ENCODE assay signal across 19 cellular contexts in genomic region chr2:152440460-152440859, GRCh38.
DNase-seq lines count a peak whose midpoint lies in the region; ATAC-seq and TF ChIP-seq lines count a peak whose summit lies in the region.
"Had no signal": no experiment of that assay in that cellular context is flagged by ENCODE, and none has a peak within 500 bp of the region (broad histone marks: within the 10 kb centered on the region; RNA-seq: fewer than 3 reads in every experiment).

No MANE protein-coding gene starts in this region.

- CTCF ChIA-PET in RWPE1 (lab: Yijun Ruan, JAX) = no interaction called here
- CTCF ChIA-PET in activated CD8-positive, alpha-beta T cell treated with anti-CD3 and anti-CD28 coated beads for 36 hours (lab: Charles Lee) = no interaction called here

- no peak for ATAC-seq in activated CD8-positive, alpha-beta T cell treated with anti-CD3 and anti-CD28 coated beads for 36 hours
- ATAC-seq: CD8-positive, alpha-beta T cell had no signal

- no peaks in the 10 kb centered on the region for H3K27me3 ChIP-seq in BLaER1 treated with 17β-estradiol and CSF1 and Interleukin-3, amounts not matched to agents 10 nM and 100 nM
- H3K27me3 ChIP-seq: Peyer's patch had no signal

- no peak overlapping the region for H3K9ac ChIP-seq in BLaER1 treated with 17β-estradiol and CSF1 and Interleukin-3, amounts not matched to agents 10 nM and 100 nM

- H4K20me1 ChIP-seq in BLaER1 treated with 17β-estradiol and CSF1 and Interleukin-3, amounts not matched to agents 10 nM and 100 nM = peaks cover 0 to 94% (median 32%) of the 10 kb centered on the region in 11 experiments; a peak in 16 of 22 replicates

- H3K27ac ChIP-seq in BLaER1 treated with 17β-estradiol and CSF1 and Interleukin-3, amounts not matched to agents 10 nM and 100 nM = peak overlapping the region in 6 of 11 experiments; percentile 5 to 27 (median 24); a peak in 5 of 22 replicates
- peak overlapping the region; percentile 83 for H3K27ac ChIP-seq in RWPE1
- H3K27ac ChIP-seq in epithelial cell of prostate = peak overlapping the region; percentile 69
- H3K27ac ChIP-seq: Peyer's patch, SK-N-MC had no signal

- H3K9me3 Mint-ChIP-seq in mesothelial cell of epicardium = no peaks in the 10 kb centered on the region
- no peaks in the 10 kb centered on the region for H3K9me3 Mint-ChIP-seq in activated CD8-positive, alpha-beta T cell treated with anti-CD3 and anti-CD28 coated beads for 36 hours
- H3K9me3 Mint-ChIP-seq: CD8-positive, alpha-beta T cell; HFFc6 had no signal

- H3K4me3 ChIP-seq in BLaER1 treated with 17β-estradiol and CSF1 and Interleukin-3, amounts not matched to agents 10 nM and 100 nM = no peak overlapping the region
- H3K4me3 ChIP-seq: Peyer's patch, SK-N-MC had no signal

- intact Hi-C loops in activated CD8-positive, alpha-beta T cell treated with anti-CD3 and anti-CD28 coated beads for 36 hours (cut with micrococcal nuclease) = no loop called here

- H3K36me3 ChIP-seq in BLaER1 treated with 17β-estradiol and CSF1 and Interleukin-3, amounts not matched to agents 10 nM and 100 nM = peaks cover 0 to 38% (median 13%) of the 10 kb centered on the region in 11 experiments; a peak in 14 of 22 replicates
- H3K36me3 ChIP-seq: Peyer's patch had no signal

- peak overlapping the region; percentile 66 for H3K27ac Mint-ChIP-seq in mesothelial cell of epicardium
- H3K27ac Mint-ChIP-seq in activated CD8-positive, alpha-beta T cell treated with anti-CD3 and anti-CD28 coated beads for 36 hours = no peak overlapping the region
- H3K27ac Mint-ChIP-seq: CD8-positive, alpha-beta T cell; HFFc6 had no signal

- no peak overlapping the region for H3K4me3 Mint-ChIP-seq in mesothelial cell of epicardium
- no peak overlapping the region for H3K4me3 Mint-ChIP-seq in activated CD8-positive, alpha-beta T cell treated with anti-CD3 and anti-CD28 coated beads for 36 hours
- H3K4me3 Mint-ChIP-seq: CD8-positive, alpha-beta T cell; HFFc6 had no signal

- 0 out of 22 replicates have a peak, but pooled peaks cover 0 to 7% (median 0%) of the 10 kb centered on the region in 11 experiments for H3K9me3 ChIP-seq in BLaER1 treated with 17β-estradiol and CSF1 and Interleukin-3, amounts not matched to agents 10 nM and 100 nM (replicated peaks in 1 of 11)
- H3K9me3 ChIP-seq: Peyer's patch had no signal

- TF ChIP-seq CTCF in RWPE1 (conservative IDR thresholded peaks at IDR 0.05; ENCODE audit: low read depth) = no peak
- TF ChIP-seq CTCF in mesothelial cell of epicardium (IDR thresholded peaks at IDR 0.05; ENCODE audit: unreplicated experiment) = no peak
- no peak for TF ChIP-seq CTCF in activated CD8-positive, alpha-beta T cell treated with anti-CD3 and anti-CD28 coated beads for 36 hours (IDR thresholded peaks at IDR 0.05)

- H3K27me3 Mint-ChIP-seq in mesothelial cell of epicardium (ENCODE audit: low read depth) = no peaks in the 10 kb centered on the region
- H3K27me3 Mint-ChIP-seq in activated CD8-positive, alpha-beta T cell treated with anti-CD3 and anti-CD28 coated beads for 36 hours = peaks cover 8% of the 10 kb centered on the region

- POLR2A ChIA-PET in RWPE1 (lab: Yijun Ruan, JAX; ENCODE audit: low non-redundant PET) = no interaction called here
- POLR2A ChIA-PET in activated CD8-positive, alpha-beta T cell treated with anti-CD3 and anti-CD28 coated beads for 36 hours (lab: Charles Lee) = interaction anchor here (0.7 kb wide), 1 partner anchor 46 kb away, joined by 3 read pairs; no protein-coding TSS in a partner anchor

- H3K4me1 ChIP-seq in BLaER1 treated with 17β-estradiol and CSF1 and Interleukin-3, amounts not matched to agents 10 nM and 100 nM = peaks cover 45 to 100% (median 89%) of the 10 kb centered on the region in 10 experiments
- H3K4me1 ChIP-seq: Peyer's patch had no signal

- peak overlapping the region in 7 of 11 experiments; percentile 16 to 90 (median 63); a peak in 11 of 22 replicates for H3K4me2 ChIP-seq in BLaER1 treated with 17β-estradiol and CSF1 and Interleukin-3, amounts not matched to agents 10 nM and 100 nM

- no peaks in the 10 kb centered on the region for H3K36me3 Mint-ChIP-seq in mesothelial cell of epicardium
- no peaks in the 10 kb centered on the region for H3K36me3 Mint-ChIP-seq in activated CD8-positive, alpha-beta T cell treated with anti-CD3 and anti-CD28 coated beads for 36 hours (ENCODE audit: low read depth)
- H3K36me3 Mint-ChIP-seq: CD8-positive, alpha-beta T cell had no signal

- H3K4me1 Mint-ChIP-seq in mesothelial cell of epicardium = peaks cover 33% of the 10 kb centered on the region
- no peaks in the 10 kb centered on the region for H3K4me1 Mint-ChIP-seq in activated CD8-positive, alpha-beta T cell treated with anti-CD3 and anti-CD28 coated beads for 36 hours (ENCODE audit: low read depth)

- DNase-seq in RWPE1 (ENCODE audit: low spot score) (peak; percentile 89), epithelial cell of prostate (ENCODE audit: low read depth, low spot score) (peak; percentile 37), mesothelial cell of epicardium (ENCODE audit: low spot score in 2 of 2, unreplicated experiment in 2 of 2) (no peak), EL (no peak), NCI-H526 treated with DMSO at 0.1 percent for 48 hours (lab: John Stamatoyannopoulos, UW) (no peak), NCI-H1417 treated with DMSO at 0.1 percent for 48 hours (lab: John Stamatoyannopoulos, UW) (no peak)
- no peak for DNase-seq in activated CD8-positive, alpha-beta T cell treated with anti-CD3 and anti-CD28 coated beads for 36 hours
- DNase-seq: Calu3; CD8-positive, alpha-beta T cell; DMS53; H7; HFFc6; NCI-H1436; NCI-H1930; NCI-H526; Peyer's patch; Right ventricle myocardium superior had no signal

Comparison
In these comparisons a context has a peak if more than half of its experiments do, and no peak if none do; other contexts are left out.
1. H3K27ac ChIP-seq: peak in every context shown above with its lines; median percentile 83 in RWPE1; 69 in epithelial cell of prostate; 24 in BLaER1 treated with 17β-estradiol and CSF1 and Interleukin-3, amounts not matched to agents 10 nM and 100 nM.
2. DNase-seq: peak in RWPE1 (single experiment) and epithelial cell of prostate (single experiment); none in mesothelial cell of epicardium (0 of 2), activated CD8-positive, alpha-beta T cell treated with anti-CD3 and anti-CD28 coated beads for 36 hours (single experiment), EL (single experiment), NCI-H526 treated with DMSO at 0.1 percent for 48 hours (single experiment) and NCI-H1417 treated with DMSO at 0.1 percent for 48 hours (single experiment).